Comparison of ENCODE assay signal across 16 cellular contexts in genomic region chr3:128917291-128917690, GRCh38. TPM values are rescaled to one million over a fixed set of nuclear protein-coding genes. Genes with fewer than 3 reads are reported as not detected.
DNase-seq lines count a peak whose midpoint lies in the region; ATAC-seq and TF ChIP-seq lines count a peak whose summit lies in the region.
"Had no signal": no experiment of that assay in that cellular context is flagged by ENCODE, and none has a peak within 500 bp of the region (broad histone marks: within the 10 kb centered on the region; RNA-seq: fewer than 3 reads in every experiment).

No MANE protein-coding gene starts in this region.

- peaks cover 10% of the 10 kb centered on the region for H3K36me3 Mint-ChIP-seq in central memory CD8-positive, alpha-beta T cell (ENCODE audit: insufficient read depth)

- H3K36me3 ChIP-seq in BE2C (peaks cover 48% of the 10 kb centered on the region), DND-41 (ENCODE audit: insufficient read depth, low read length) (peaks cover 61% of the 10 kb centered on the region), right lobe of liver (peaks cover 0 to 10% (median 5%) of the 10 kb centered on the region in 4 donors), upper lobe of left lung (peaks cover 14 to 48% (median 33%) of the 10 kb centered on the region in 4 donors), tibial artery (peaks cover 21 to 39% (median 32%) of the 10 kb centered on the region in 3 donors)

- no peak for TF ChIP-seq EP300 in upper lobe of left lung (IDR thresholded peaks at IDR 0.05)

- no peak overlapping the region for H2AFZ ChIP-seq in DND-41 (ENCODE audit: low read depth, low read length)
- H2AFZ ChIP-seq: PC-9 had no signal

- H3K9ac ChIP-seq in DND-41 (ENCODE audit: low read depth, low read length) = no peak overlapping the region
- H3K9ac ChIP-seq: KMS-11 had no signal

- no peaks in the 10 kb centered on the region for H3K9me3 Mint-ChIP-seq in central memory CD8-positive, alpha-beta T cell

- H4K20me1 ChIP-seq in DND-41 (ENCODE audit: insufficient read depth, low read length) = no peaks in the 10 kb centered on the region

- H3K4me1 ChIP-seq in BE2C (no peaks in the 10 kb centered on the region), DND-41 (ENCODE audit: insufficient read depth, low read length) (peaks cover 2% of the 10 kb centered on the region), right lobe of liver (peaks cover 0 to 16% (median 5%) of the 10 kb centered on the region in 4 donors), upper lobe of left lung (no peaks in the 10 kb centered on the region), tibial artery (no peaks in the 10 kb centered on the region)

- peaks cover 13% of the 10 kb centered on the region for H3K9me3 ChIP-seq in BE2C
- peaks cover 11% of the 10 kb centered on the region for H3K9me3 ChIP-seq in DND-41 (ENCODE audit: insufficient read depth, low read length, severe bottlenecking)
- H3K9me3 ChIP-seq in right lobe of liver = no peaks in the 10 kb centered on the region
- peaks cover 0 to 13% (median 4%) of the 10 kb centered on the region in 4 donors for H3K9me3 ChIP-seq in upper lobe of left lung
- peaks cover 0 to 4% (median 0%) of the 10 kb centered on the region in 3 donors for H3K9me3 ChIP-seq in tibial artery

- no peak for TF ChIP-seq POLR2A in right lobe of liver (IDR thresholded peaks at IDR 0.05)
- TF ChIP-seq POLR2A in upper lobe of left lung (IDR thresholded peaks at IDR 0.05) = no peak

- no peak overlapping the region for H3K4me2 ChIP-seq in DND-41 (ENCODE audit: insufficient read depth, low read length)
- H3K4me2 ChIP-seq: KMS-11, PC-9 had no signal

- TF ChIP-seq CTCF in BE2C (IDR thresholded peaks at IDR 0.05; ENCODE audit: low read depth, low read length) (peak; percentile 31), DND-41 (IDR thresholded peaks at IDR 0.05; ENCODE audit: borderline replicate concordance, extremely low read depth, low read length, poor library complexity, severe bottlenecking) (peak; percentile 13), right lobe of liver (IDR thresholded peaks at IDR 0.05) (peak in 3 of 4 donors; percentile 22 to 33 (median 24)), upper lobe of left lung (IDR thresholded peaks at IDR 0.05) (no peak), tibial artery (IDR thresholded peaks at IDR 0.05) (no peak)

- WGBS in right lobe of liver (ENCODE audit: insufficient coverage, low coverage, low lambda C conversion rate, missing lambda C conversion rate) = 44% methylated on average over 2 of the region's 2 CpGs
- WGBS in upper lobe of left lung, 2 donors = 63 to 73% methylated on average over 2 of the region's 2 CpGs

- peaks cover 1% of the 10 kb centered on the region for H3K4me1 Mint-ChIP-seq in central memory CD8-positive, alpha-beta T cell
- H3K4me1 Mint-ChIP-seq: CD14-positive monocyte had no signal

- H3K4me3 Mint-ChIP-seq in central memory CD8-positive, alpha-beta T cell = no peak overlapping the region
- H3K4me3 Mint-ChIP-seq: CD14-positive monocyte had no signal

- H3K27me3 Mint-ChIP-seq in central memory CD8-positive, alpha-beta T cell = no peaks in the 10 kb centered on the region

- intact Hi-C loops in right lobe of liver (cut with DNase I) = no loop called here
- intact Hi-C loops in tibial artery (cut with DNase I; ENCODE audit: low total_unique reads) = no loop called here

- H3K4me3 ChIP-seq in BE2C (ENCODE audit: low read depth, low read length) (no peak overlapping the region), DND-41 (ENCODE audit: low read depth in 1 of 2, low read length in 2 of 2) (no peak overlapping the region), right lobe of liver (no peak overlapping the region), upper lobe of left lung (no peak overlapping the region), tibial artery (no peak overlapping the region)
- H3K4me3 ChIP-seq: PC-9 had no signal

- ATAC-seq in DND-41 (ENCODE audit: insufficient read depth, low read depth) = no peak
- ATAC-seq in central memory CD8-positive, alpha-beta T cell (replicated peaks; ENCODE audit: extremely low read depth, poor library complexity, severe bottlenecking) = no peak
- ATAC-seq in right lobe of liver = peak in 2 of 4 donors; percentile 27 to 49
- no peak for ATAC-seq in upper lobe of left lung (ENCODE audit: low FRiP score in 2 of 2)
- ATAC-seq: SK-N-SH treated with all-trans-retinoic acid at 6 μM for 48 hours had no signal

- H3K27me3 ChIP-seq in BE2C = no peaks in the 10 kb centered on the region
- H3K27me3 ChIP-seq in DND-41 (ENCODE audit: insufficient read depth, low read length, poor library complexity) = no peaks in the 10 kb centered on the region
- no peaks in the 10 kb centered on the region for H3K27me3 ChIP-seq in right lobe of liver
- H3K27me3 ChIP-seq in upper lobe of left lung = no peaks in the 10 kb centered on the region
- H3K27me3 ChIP-seq in tibial artery = no peaks in the 10 kb centered on the region

- DNase-seq in BE2C (no peak), DND-41 (no peak), right lobe of liver (peak in 1 of 3 donors; percentile 29), upper lobe of left lung (no peak), HuH-7.5 (ENCODE audit: low spot score) (no peak), tibial artery (no peak)
- no peak for DNase-seq in central memory CD8-positive, alpha-beta T cell (ENCODE audit: low spot score in 2 of 2)
- DNase-seq: islet precursor cell; NCI-H1436 treated with DMSO at 0.1 percent for 48 hours; NCI-H526; PC-9; stimulated activated CD4-positive, alpha-beta T cell treated with anti-CD3 and anti-CD28 coated beads, Interleukin-12 subunit alpha, Interleukin-12 subunit beta, amount 100 ng/mL, for 4 hours had no signal

- H3K27ac Mint-ChIP-seq in central memory CD8-positive, alpha-beta T cell (ENCODE audit: low read depth) = peak overlapping the region; percentile 35

- H3K79me2 ChIP-seq in DND-41 (ENCODE audit: insufficient read depth, low read length) = no peaks in the 10 kb centered on the region

- H3K27ac ChIP-seq in DND-41 (ENCODE audit: low read length) = no peak overlapping the region
- H3K27ac ChIP-seq in right lobe of liver = no peak overlapping the region
- H3K27ac ChIP-seq in upper lobe of left lung = no peak overlapping the region
- no peak overlapping the region for H3K27ac ChIP-seq in tibial artery
- H3K27ac ChIP-seq: HL-60, KMS-11, PC-9 had no signal

RNA-seq across cellular contexts. Expression of gene ACAD9, which starts 37.9 kb away (rescaled TPM):
- polyA plus RNA-seq in BE2C (2012; ENCODE audit: insufficient read depth, insufficient read length, low read depth) = 50.4 TPM
- total RNA-seq in right lobe of liver (10 to 100 TPM; 28.5 to 36.9 (median 28.9) TPM), upper lobe of left lung (10 to 100 TPM; 32.5 to 80.7 (median 44.0) TPM)

Comparison
In these comparisons a context has a peak if more than half of its experiments do, and no peak if none do; other contexts are left out.
1. CTCF ChIP-seq: peak in BE2C (single experiment), DND-41 (single experiment) and right lobe of liver (3 of 4); none in upper lobe of left lung (0 of 6) and tibial artery (0 of 2).